Comparison of ENCODE assay signal across 20 cellular contexts in the genomic region with DNA sequence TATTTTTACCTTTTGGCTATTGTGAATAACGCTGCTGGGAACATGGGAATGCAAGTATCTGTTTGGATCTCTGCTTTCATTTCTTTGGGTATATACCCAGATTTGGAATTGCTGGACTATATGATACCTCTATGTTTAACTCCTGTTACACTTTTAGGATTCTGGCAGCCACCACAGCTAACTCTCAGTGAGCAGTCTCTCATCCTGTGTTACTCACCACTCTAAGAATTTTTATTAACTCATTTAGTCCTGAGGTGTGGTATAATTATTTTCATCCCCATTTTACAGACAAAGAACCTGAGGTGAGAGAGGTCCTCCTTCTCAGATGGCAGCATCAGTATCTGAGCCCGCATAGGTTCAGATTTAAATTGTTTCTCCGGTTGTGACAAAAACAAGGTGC. TPM values are rescaled to one million over a fixed set of nuclear protein-coding genes. Genes with fewer than 3 reads are reported as not detected.
DNase-seq lines count a peak whose midpoint lies in the region; ATAC-seq and TF ChIP-seq lines count a peak whose summit lies in the region.
"Had no signal": no experiment of that assay in that cellular context is flagged by ENCODE, and none has a peak within 500 bp of the region (broad histone marks: within the 10 kb centered on the region; RNA-seq: fewer than 3 reads in every experiment).

No MANE protein-coding gene starts in this region.

- BruUV-seq in Panc1 (replicated peaks; lab: Mats Ljungman, UMichigan): no TSS peak

- CTCF ChIA-PET in Panc1 (lab: Charles Lee): no interaction called here

- in situ Hi-C loops in Panc1 (cut with HindIII; ENCODE audit: low pct_unique_long_range_greater_than_20kb, low sequenced_read_pairs): no loop called here

- H3K36me3 ChIP-seq in Panc1 (ENCODE audit: control insufficient read depth, insufficient read depth, low read length): no peaks in the 10 kb centered on the region
- no peaks in the 10 kb centered on the region for H3K36me3 ChIP-seq in esophagus squamous epithelium
- H3K36me3 ChIP-seq in aorta (ENCODE audit: control insufficient read depth in 1 of 2, insufficient read depth in 2 of 2, low read length in 1 of 2): no peaks in the 10 kb centered on the region
- H3K36me3 ChIP-seq: heart left ventricle, SJCRH30, tibial nerve had no signal

- H3K27ac ChIP-seq in Panc1 (ENCODE audit: low read length) (peak overlapping the region; percentile 82), esophagus squamous epithelium (peak overlapping the region; percentile 79 to 89 (median 86)), aorta (ENCODE audit: low read depth in 1 of 2, low read length in 2 of 2) (no peak overlapping the region)

- H3K9me3 ChIP-seq in Panc1 (ENCODE audit: control insufficient read depth, insufficient read depth, low read depth, low read length) (no peaks in the 10 kb centered on the region), esophagus squamous epithelium (no peaks in the 10 kb centered on the region), aorta (ENCODE audit: control insufficient read depth, low read length) (no peaks in the 10 kb centered on the region)
- H3K9me3 ChIP-seq: heart left ventricle, SJCRH30, tibial nerve had no signal

- TF ChIP-seq CTCF in CD14-positive monocyte (IDR thresholded peaks at IDR 0.05): no peak
- no peak for TF ChIP-seq CTCF in Panc1 (IDR thresholded peaks at IDR 0.05)
- TF ChIP-seq CTCF in esophagus squamous epithelium (IDR thresholded peaks at IDR 0.05): no peak

- H3K4me1 ChIP-seq in Panc1 (ENCODE audit: control insufficient read depth, insufficient read depth, low read length) (peaks cover 31% of the 10 kb centered on the region), esophagus squamous epithelium (peaks cover 30 to 82% (median 59%) of the 10 kb centered on the region in 3 donors), aorta (ENCODE audit: control insufficient read depth in 1 of 2, insufficient read depth in 2 of 2, low read length in 2 of 2) (no peaks in the 10 kb centered on the region)

- peak overlapping the region in 4 of 7 donors; percentile 3 to 94 (median 58) for H3K27ac Mint-ChIP-seq in CD14-positive monocyte
- H3K27ac Mint-ChIP-seq: activated CD4-positive, alpha-beta T cell treated with anti-CD3 and anti-CD28 coated beads for 36 hours; CD4-positive, alpha-beta T cell had no signal

- peaks cover 0 to 6% of the 10 kb centered on the region in 2 donors for H3K36me3 Mint-ChIP-seq in CD14-positive monocyte

- WGBS in esophagus squamous epithelium, 2 donors: 71 to 82% methylated on average over 3 of the region's 3 CpGs
- WGBS in aorta, 2 donors: 96 to 97% methylated on average over 3 of the region's 3 CpGs

- POLR2A ChIA-PET in Panc1 (lab: Charles Lee): no interaction called here

- peaks cover 0 to 2% (median 0%) of the 10 kb centered on the region in 7 donors for H3K9me3 Mint-ChIP-seq in CD14-positive monocyte
- H3K9me3 Mint-ChIP-seq: CD4-positive, alpha-beta T cell had no signal

- ATAC-seq in Panc1 (no peak), Right ventricle myocardium superior (ENCODE audit: poor library complexity) (no peak), GM19324 (IDR thresholded peaks at IDR 0.05; ENCODE audit: low FRiP score, unreplicated experiment) (no peak), HG02623 (IDR thresholded peaks at IDR 0.05; ENCODE audit: unreplicated experiment) (no peak), aorta (ENCODE audit: low FRiP score) (no peak)
- ATAC-seq: activated CD4-positive, alpha-beta T cell treated with anti-CD3 and anti-CD28 coated beads for 36 hours had no signal

- H3K27me3 Mint-ChIP-seq in CD14-positive monocyte (ENCODE audit: low read depth in 3 of 3): peaks cover 2% of the 10 kb centered on the region in 3 donors
- H3K27me3 Mint-ChIP-seq: activated CD4-positive, alpha-beta T cell treated with anti-CD3 and anti-CD28 coated beads for 36 hours had no signal

- intact Hi-C loops in CD14-positive monocyte (cut with micrococcal nuclease): no loop called here
- intact Hi-C loops in Panc1 (cut with micrococcal nuclease; ENCODE audit: unreplicated experiment): loop anchor here (5.0 kb wide), 1 partner anchor 54 kb away; no protein-coding TSS in a partner anchor
- intact Hi-C loops in esophagus squamous epithelium (cut with DNase I): no loop called here
- intact Hi-C loops in Right ventricle myocardium superior (cut with DNase I): no loop called here
- intact Hi-C loops in aorta (cut with DNase I): loop anchor here in 1 of 2 donors (5.0 kb wide), 1 partner anchor 49 kb away; no protein-coding TSS in a partner anchor

- TF ChIP-seq POLR2A in esophagus squamous epithelium (IDR thresholded peaks at IDR 0.05): no peak

- DNase-seq in CD14-positive monocyte (ENCODE audit: low spot score) (no peak), Panc1 (ENCODE audit: low read depth, low spot score) (no peak), esophagus squamous epithelium (lab: John Stamatoyannopoulos, UW) (no peak), renal cortical epithelial cell (ENCODE audit: low read depth) (peak; percentile 42), Right ventricle myocardium superior (no peak), aorta (no peak)
- DNase-seq: activated CD4-positive, alpha-beta T cell treated with anti-CD3 and anti-CD28 coated beads for 36 hours; activated CD8-positive, alpha-beta memory T cell treated with anti-CD3 and anti-CD28 coated beads, Interleukin-2, amount 50 U/mL, for 4 hours; activated naive CD4-positive, alpha-beta T cell; CD4-positive, alpha-beta T cell; erythroblast; NCI-H187; SJCRH30 had no signal

- H3K27me3 ChIP-seq in Panc1 (ENCODE audit: control insufficient read depth, insufficient read depth, low read length) (no peaks in the 10 kb centered on the region), esophagus squamous epithelium (no peaks in the 10 kb centered on the region), aorta (ENCODE audit: control insufficient read depth in 1 of 2, insufficient read depth in 2 of 2, low read length in 1 of 2) (no peaks in the 10 kb centered on the region)
- H3K27me3 ChIP-seq: heart left ventricle, SJCRH30, tibial nerve had no signal

- H3K4me3 ChIP-seq in Panc1 (ENCODE audit: low read depth in 2 of 2, low read length in 2 of 2) (peak overlapping the region in 1 of 2 experiments; percentile 26; a peak in 1 of 4 replicates), esophagus squamous epithelium (no peak overlapping the region), aorta (ENCODE audit: low read length in 2 of 2) (no peak overlapping the region)
- H3K4me3 ChIP-seq: coronary artery, heart left ventricle, SJCRH30, tibial nerve had no signal

- peaks cover 56% of the 10 kb centered on the region for H3K4me1 Mint-ChIP-seq in CD14-positive monocyte

- no peak overlapping the region for H3K4me3 Mint-ChIP-seq in CD14-positive monocyte
- H3K4me3 Mint-ChIP-seq: activated CD4-positive, alpha-beta T cell treated with anti-CD3 and anti-CD28 coated beads for 36 hours; CD4-positive, alpha-beta T cell had no signal

RNA-seq across cellular contexts. Expression of a gene that starts 1.1 kb away (rescaled TPM):
- polyA plus RNA-seq in CD14-positive monocyte: under 1 TPM; 0.10 to 0.16 TPM
- 0.10 TPM for total RNA-seq in Panc1 (2021; ENCODE audit: unreplicated experiment)
- polyA plus RNA-seq in Panc1 (2012; ENCODE audit: insufficient read length): not detected
- under 1 TPM in 1 of 4 donors, not detected in 3; 0.09 TPM for total RNA-seq in esophagus squamous epithelium
- total RNA-seq in renal cortical epithelial cell: 0.10 TPM in 1 of 2 replicates, not detected in the other
- total RNA-seq in Right ventricle myocardium superior: not detected
- not detected for total RNA-seq in aorta
- not detected for polyA plus RNA-seq in aorta
- total RNA-seq: activated CD4-positive, alpha-beta T cell treated with anti-CD3 and anti-CD28 coated beads for 36 hours; astrocyte; CD4-positive, alpha-beta T cell; NCI-H460; tibial nerve had no signal

Comparison
In these comparisons a context has a peak if more than half of its experiments do, and no peak if none do; other contexts are left out.
1. H3K27ac ChIP-seq: peak in Panc1 (single experiment) and esophagus squamous epithelium (4 of 4); none in aorta (0 of 2).